Comparison of ENCODE assay signal across 1 cellular context in genomic region chr11:102272047-102272824, GRCh38.
TF ChIP-seq lines count a peak whose summit lies in the region.

No MANE protein-coding gene starts in this region.

TF ChIP-seq in HepG2, 621 proteins besides CTCF, POLR2A, EP300 and RAD21 (continued from another document):
- TF ChIP-seq MEIS1 (CRISPR knock-in tag; IDR thresholded peaks at IDR 0.05; ENCODE audit: borderline replicate concordance) (peak; percentile 53; the same call in 1 of the 2 replicates), ZSCAN29 (CRISPR knock-in tag; conservative IDR thresholded peaks at IDR 0.05) (0 out of 2 replicates have a peak, but pooled peaks have one; percentile 35), REST (IDR thresholded peaks at IDR 0.05; ENCODE audit: borderline replicate concordance in 1 of 2, low read depth in 1 of 2, low read length in 2 of 2) (no peak), ATF2 (CRISPR knock-in tag; IDR thresholded peaks at IDR 0.05) (no peak), ZNF343 (CRISPR knock-in tag; IDR thresholded peaks at IDR 0.05) (no peak), TARDBP (CRISPR knock-in tag; IDR thresholded peaks at IDR 0.05) (peak; percentile 50; the same call in 1 of the 2 replicates)
